Comparison of ENCODE assay signal across 18 cellular contexts in genomic region chr1:24004132-24004531, GRCh38.
"Had no signal": no experiment of that assay in that cellular context is flagged by ENCODE, and none has a peak within 500 bp of the region (broad histone marks: within the 10 kb centered on the region; RNA-seq: fewer than 3 reads in every experiment).

No MANE protein-coding gene starts in this region.

- H3K4me3 ChIP-seq: ascending aorta, body of pancreas had no signal

- H3K36me3 ChIP-seq: ascending aorta had no signal

- DNase-seq: activated B cell treated with CpG ODN at 0.5 μM for 24 hours; activated CD4-positive, alpha-beta T cell treated with anti-CD3 and anti-CD28 coated beads for 1 hour; activated CD4-positive, alpha-beta T cell treated with anti-CD3 and anti-CD28 coated beads, Interleukin-2, amount 10 ng/mL, durations not matched to agents 24 days and 14 days; activated CD4-positive, alpha-beta T cell treated with anti-CD3 and anti-CD28 coated beads, Interleukin-2, amount 50 U/mL, for 48 hours; activated CD8-positive, alpha-beta memory T cell treated with anti-CD3 and anti-CD28 coated beads, Interleukin-2, amount 10 ng/mL, durations not matched to agents 7 days and 5 days; activated effector memory CD4-positive, alpha-beta T cell treated with Interleukin-2 at 50 U/mL for 16 hours; activated naive CD4-positive, alpha-beta T cell; activated T-cell treated with anti-CD3 and anti-CD28 coated beads, Interleukin-2, amount 50 U/mL, for 24 hours; amniotic stem cell; body of pancreas; central memory CD4-positive, alpha-beta T cell; MM.1S; NCI-H1105; NCI-H1694 treated with DMSO at 0.1 percent for 48 hours; SIG-M5; T-helper 17 cell; T-helper 9 cell had no signal

- ATAC-seq: activated CD8-positive, alpha-beta memory T cell treated with anti-CD3 and anti-CD28 coated beads, Interleukin-2, amount 10 ng/mL, durations not matched to agents 7 days and 5 days; T-helper 17 cell had no signal

- H3K9me3 ChIP-seq: ascending aorta, body of pancreas had no signal

- H3K27me3 ChIP-seq: ascending aorta, body of pancreas had no signal
